ENCODE assay signal across 8 cellular contexts in the genomic region with DNA sequence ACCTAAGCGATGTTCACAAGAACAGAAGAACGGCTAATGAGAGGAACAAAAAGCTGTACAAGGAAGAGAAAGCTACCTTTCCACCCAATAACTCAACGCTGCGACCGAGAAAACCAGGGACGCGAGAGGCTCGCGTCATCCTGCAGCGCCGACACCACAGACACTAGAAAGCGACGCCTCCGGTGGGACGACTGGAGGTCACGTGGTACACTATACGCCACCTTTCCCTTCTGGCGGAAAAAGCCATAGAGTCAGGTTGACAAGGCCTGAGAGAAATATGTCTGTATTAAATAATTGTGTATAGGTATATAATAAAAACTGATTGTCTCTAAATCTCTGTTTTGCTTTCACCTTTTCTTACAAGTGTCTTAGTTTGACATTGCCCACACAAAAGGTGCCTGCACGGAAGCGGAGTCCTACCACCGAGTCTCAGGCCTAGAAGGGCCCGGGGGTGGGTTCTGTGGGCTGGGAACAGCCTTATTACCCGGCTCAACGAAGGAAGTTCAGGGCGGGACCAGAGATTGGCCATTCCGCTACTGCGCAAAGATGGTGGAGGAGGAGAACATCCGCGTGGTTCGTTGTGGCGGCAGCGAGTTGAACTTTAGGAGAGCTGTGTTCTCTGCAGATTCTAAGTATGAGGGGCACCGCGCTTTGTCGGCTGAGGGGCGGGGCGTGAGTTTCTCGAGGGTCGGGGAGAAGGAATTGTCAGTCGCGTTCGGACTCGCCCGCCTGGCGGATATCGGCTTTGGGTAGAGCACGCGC. TPM values are rescaled to one million over a fixed set of nuclear protein-coding genes. Genes with fewer than 3 reads are reported as not detected.
DNase-seq lines count a peak whose midpoint lies in the region; ATAC-seq and TF ChIP-seq lines count a peak whose summit lies in the region.

TSS of gene WDR75 (plus strand) at position 528 of the 762 bp plus-strand sequence. CDS start at position 547, 19 bp downstream.

- H3K4me3 ChIP-seq in SK-N-SH (ENCODE audit: low read depth in 2 of 2, low read length in 1 of 2): peak within 1 kb of the TSS; percentile 78 to 87

- DNase-seq in GM04504 (ENCODE audit: low read depth) (peak; percentile 89), NCI-H1048 (lab: John Stamatoyannopoulos, UW) (peak; percentile 78), SK-N-SH (peak; percentile 87), germinal center (ENCODE audit: low spot score) (peak; percentile 90), non-pigmented ciliary epithelial cell (ENCODE audit: low read depth) (peak; percentile 74), superior temporal gyrus (ENCODE audit: extremely low spot score) (peak; percentile 99)
- peak; percentile 95 for DNase-seq in activated naive CD4-positive, alpha-beta T cell treated with anti-CD3 and anti-CD28 coated beads, Interleukin-2, amount 50 U/mL, for 16 hours

- peak within 1 kb of the TSS; percentile 79 for H3K4me2 ChIP-seq in SK-N-SH

- CTCF ChIA-PET in SK-N-SH (lab: Yijun Ruan, JAX): interaction anchor here (1.0 kb wide), 1 partner anchor 10 kb away, joined by 5 read pairs; no protein-coding TSS in a partner anchor

- no peak for TF ChIP-seq CTCF in SK-N-SH (IDR thresholded peaks at IDR 0.05)

- no peaks in the 10 kb centered on the region for H3K27me3 ChIP-seq in SK-N-SH (ENCODE audit: insufficient read depth)

- peak within 1 kb of the TSS; percentile 87 to 96 for H3K27ac ChIP-seq in SK-N-SH (ENCODE audit: low read depth in 2 of 2, low read length in 1 of 2)

- peak; percentile 89 for ATAC-seq in HG02571 (IDR thresholded peaks at IDR 0.05; ENCODE audit: unreplicated experiment)

- WGBS in SK-N-SH (ENCODE audit: low lambda C conversion rate): 2% methylated on average over 46 of the region's 48 CpGs

- TF ChIP-seq EP300 in SK-N-SH (IDR thresholded peaks at IDR 0.05; ENCODE audit: borderline replicate concordance in 1 of 2, low read depth in 1 of 2, low read length in 1 of 2): no peak

- peak within 1 kb of the TSS; percentile 83 for H2AFZ ChIP-seq in SK-N-SH (ENCODE audit: low read depth)

- H3K9me3 ChIP-seq in SK-N-SH: no peaks in the 10 kb centered on the region

- no peaks in the 10 kb centered on the region; the same call in 1 of the 2 replicates for H4K20me1 ChIP-seq in SK-N-SH (ENCODE audit: insufficient read depth)

- peaks cover 56% of the 10 kb centered on the region for H3K79me2 ChIP-seq in SK-N-SH (ENCODE audit: insufficient read depth)

- POLR2A ChIA-PET in SK-N-SH (lab: Yijun Ruan, JAX): interaction anchor here (1.2 to 2.2 kb wide), 2 partner anchors 139 to 322 kb away, joined by 4 to 9 read pairs; partner anchors contain the start of genes OSGEPL1 and SLC40A1

- TF ChIP-seq RAD21 in SK-N-SH (IDR thresholded peaks at IDR 0.05; ENCODE audit: low read length): no peak

- H3F3A ChIP-seq in SK-N-SH (replicated peaks; ENCODE audit: insufficient read depth): no peaks in the 10 kb centered on the region

- H3K4me1 ChIP-seq in SK-N-SH (ENCODE audit: control insufficient read depth in 1 of 2, insufficient read depth in 2 of 2, low read depth in 1 of 2, low read length in 1 of 2): peaks cover 7 to 12% of the 10 kb centered on the region in 2 experiments; a peak in 3 of 4 replicates

- peak within 1 kb of the TSS; percentile 95 for H3K9ac ChIP-seq in SK-N-SH

- H3K36me3 ChIP-seq in SK-N-SH (replicated peaks in 1 of 2; ENCODE audit: control insufficient read depth in 1 of 2, insufficient read depth in 2 of 2, low read length in 1 of 2): peaks cover 10 to 16% of the 10 kb centered on the region in 2 experiments

- H3K9me2 ChIP-seq in SK-N-SH: no peaks in the 10 kb centered on the region

TF ChIP-seq in SK-N-SH, 30 proteins besides CTCF, POLR2A, EP300 and RAD21 (continues in another document):
- peak; percentile 50 for TF ChIP-seq ELF1 (IDR thresholded peaks at IDR 0.05)
- TF ChIP-seq, protein P1, sequence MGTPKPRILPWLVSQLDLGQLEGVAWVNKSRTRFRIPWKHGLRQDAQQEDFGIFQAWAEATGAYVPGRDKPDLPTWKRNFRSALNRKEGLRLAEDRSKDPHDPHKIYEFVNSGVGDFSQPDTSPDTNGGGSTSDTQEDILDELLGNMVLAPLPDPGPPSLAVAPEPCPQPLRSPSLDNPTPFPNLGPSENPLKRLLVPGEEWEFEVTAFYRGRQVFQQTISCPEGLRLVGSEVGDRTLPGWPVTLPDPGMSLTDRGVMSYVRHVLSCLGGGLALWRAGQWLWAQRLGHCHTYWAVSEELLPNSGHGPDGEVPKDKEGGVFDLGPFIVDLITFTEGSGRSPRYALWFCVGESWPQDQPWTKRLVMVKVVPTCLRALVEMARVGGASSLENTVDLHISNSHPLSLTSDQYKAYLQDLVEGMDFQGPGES (IDR thresholded peaks at IDR 0.05; ENCODE audit: low read depth, low read length): no peak
- TF ChIP-seq POLR2AphosphoS5 (IDR thresholded peaks at IDR 0.05; ENCODE audit: low read depth, low read length): peak; percentile 93
- TF ChIP-seq EZH2phosphoT487 (IDR thresholded peaks at IDR 0.05; ENCODE audit: borderline replicate concordance, low read depth): no peak
- TF ChIP-seq ZBTB33 (IDR thresholded peaks at IDR 0.05; ENCODE audit: borderline replicate concordance, low read depth): peak; percentile 86
- peak; percentile 93 for TF ChIP-seq MXI1 (IDR thresholded peaks at IDR 0.05; ENCODE audit: low read depth, low read length)
- no peak for TF ChIP-seq TEAD4 (IDR thresholded peaks at IDR 0.05; ENCODE audit: borderline replicate concordance, insufficient read depth)
- TF ChIP-seq USF2 (IDR thresholded peaks at IDR 0.05; ENCODE audit: borderline replicate concordance, low read depth, low read length): peak; percentile 83
- TF ChIP-seq FOXM1 (IDR thresholded peaks at IDR 0.05; ENCODE audit: low read depth): no peak
- TF ChIP-seq SIN3A (IDR thresholded peaks at IDR 0.05; ENCODE audit: borderline replicate concordance, low read depth, low read length): 0 out of 2 replicates have a peak, but pooled peaks have one; percentile 61
- no peak for TF ChIP-seq SMC3 (IDR thresholded peaks at IDR 0.05; ENCODE audit: low read depth, low read length)
- peak; percentile 89 for TF ChIP-seq TAF1 (IDR thresholded peaks at IDR 0.05; ENCODE audit: borderline replicate concordance, low read depth, low read length)
- no peak for TF ChIP-seq RXRA (IDR thresholded peaks at IDR 0.05; ENCODE audit: borderline replicate concordance, low read depth)
- no peak; the same call in 1 of the 2 replicates for TF ChIP-seq RFX5 (IDR thresholded peaks at IDR 0.05; ENCODE audit: low read length)
- TF ChIP-seq NRF1 (IDR thresholded peaks at IDR 0.05; ENCODE audit: low read depth, low read length): peak; percentile 43
- 0 out of 2 replicates have a peak, but pooled peaks have one; percentile 41 for TF ChIP-seq REST (IDR thresholded peaks at IDR 0.05; ENCODE audit: low read depth, low read length)
- TF ChIP-seq CHD2 (IDR thresholded peaks at IDR 0.05; ENCODE audit: low read length, partially characterized antibody): peak; percentile 68
- no peak; the same call in 1 of the 2 replicates for TF ChIP-seq GATA2 (CRISPR knock-in tag; IDR thresholded peaks at IDR 0.05)

RNA-seq across cellular contexts. Expression of gene WDR75, which starts in this region (rescaled TPM):
- 25.6 and 37.4 TPM in 2 replicates for polyA plus RNA-seq in SK-N-SH (2012; rRNA removed)
- polyA plus RNA-seq in SK-N-SH (2012; cell fraction: cytosol; rRNA removed): 31.5 and 35.6 TPM in 2 replicates
- polyA plus RNA-seq in SK-N-SH (2012; cell fraction: nucleus; rRNA removed): 40.2 and 84.1 TPM in 2 replicates

Comparison
In these comparisons a context has a peak if more than half of its experiments do, and no peak if none do; other contexts are left out.
1. Peak in every context shown above with its lines: DNase-seq, ATAC-seq, H3K4me3 ChIP-seq and H3K27ac ChIP-seq.